ENCODE assay signal across 11 cellular contexts in the genomic region with DNA sequence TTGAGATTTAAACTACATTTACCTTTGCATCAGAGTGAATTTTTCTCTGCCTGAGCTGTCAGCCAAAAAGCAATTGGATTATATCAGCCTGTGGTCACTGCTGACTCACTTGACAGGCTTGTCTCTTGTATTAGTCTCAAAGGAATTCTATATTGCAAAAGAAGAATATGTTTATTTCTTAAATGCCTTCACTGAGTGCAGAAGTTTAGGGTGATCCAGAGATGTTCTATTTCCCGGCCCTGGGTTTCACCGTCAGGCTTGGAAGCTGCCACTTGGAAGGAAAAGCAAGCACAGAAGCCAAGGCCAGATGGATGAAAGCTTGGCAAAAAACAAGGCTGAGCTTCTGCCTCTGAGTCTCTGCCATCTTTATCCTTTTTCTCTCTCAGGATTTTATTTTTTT.
DNase-seq lines count a peak whose midpoint lies in the region; ATAC-seq, FAIRE-seq and TF ChIP-seq lines count a peak whose summit lies in the region.
"Had no signal": no experiment of that assay in that cellular context is flagged by ENCODE, and none has a peak within 500 bp of the region (broad histone marks: within the 10 kb centered on the region; RNA-seq: fewer than 3 reads in every experiment).

No MANE protein-coding gene starts in this region.

- TF ChIP-seq EP300 in HepG2 (IDR thresholded peaks at IDR 0.05; ENCODE audit: low read depth in 2 of 2, low read length in 2 of 2) (no peak), HepG2 (CRISPR knock-in tag; IDR thresholded peaks at IDR 0.05; ENCODE audit: borderline replicate concordance) (no peak)

- H3K9ac ChIP-seq in liver (ENCODE audit: low read depth in 1 of 2, low read length in 2 of 2) (no peak overlapping the region), HepG2 (ENCODE audit: insufficient read depth, low read depth, low read length) (no peak overlapping the region), mesendoderm (ENCODE audit: low read length) (no peak overlapping the region)

- H3K4me1 ChIP-seq in liver (ENCODE audit: control insufficient read depth in 4 of 4, insufficient read depth in 4 of 4, low read length in 3 of 4) (peaks cover 4 to 44% (median 35%) of the 10 kb centered on the region in 4 donors), HepG2 (ENCODE audit: insufficient read depth, low read length) (peaks cover 16% of the 10 kb centered on the region), mesendoderm (ENCODE audit: control insufficient read depth, low read depth, low read length) (no peaks in the 10 kb centered on the region)

- peaks cover 30% of the 10 kb centered on the region for H3K4me1 Mint-ChIP-seq in chondrocyte (ENCODE audit: low read depth)
- H3K4me1 Mint-ChIP-seq: neural crest cell had no signal

- H3K18ac ChIP-seq in mesendoderm (ENCODE audit: low read length): no peak overlapping the region

- peaks cover 19% of the 10 kb centered on the region for H3K36me3 Mint-ChIP-seq in chondrocyte (ENCODE audit: low read depth)

- H2BK15ac ChIP-seq in mesendoderm (replicated peaks; ENCODE audit: low read depth): no peak overlapping the region

- ATAC-seq in HepG2: no peak

- H3K9me3 Mint-ChIP-seq in chondrocyte (ENCODE audit: low read depth): no peaks in the 10 kb centered on the region
- H3K9me3 Mint-ChIP-seq: activated T-cell treated with anti-CD3 and anti-CD28 coated beads, Interleukin-2, amount 50 U/mL, for 24 hours; neural crest cell had no signal

- H3K4me3 Mint-ChIP-seq in chondrocyte (ENCODE audit: unreplicated experiment): no peak overlapping the region
- H3K4me3 Mint-ChIP-seq: activated T-cell treated with anti-CD3 and anti-CD28 coated beads, Interleukin-2, amount 50 U/mL, for 24 hours; neural crest cell had no signal

- DNase-seq in HepG2 (ENCODE audit: low spot score): no peak
- DNase-seq in chondrocyte (ENCODE audit: low spot score): no peak
- DNase-seq in mesendoderm: peak; percentile 3
- DNase-seq in NCI-H345 treated with DMSO at 0.1 percent for 48 hours (lab: John Stamatoyannopoulos, UW; ENCODE audit: unreplicated experiment): no peak
- no peak for DNase-seq in NCI-H526 (lab: John Stamatoyannopoulos, UW)
- no peak for DNase-seq in activated CD4-positive, alpha-beta T cell treated with anti-CD3 and anti-CD28 coated beads for 4 hours
- DNase-seq in NCI-H1092 (lab: John Stamatoyannopoulos, UW): no peak
- DNase-seq: activated T-cell treated with anti-CD3 and anti-CD28 coated beads, Interleukin-2, amount 50 U/mL, for 24 hours; NCI-H526 treated with DMSO at 0.1 percent for 48 hours had no signal

- no TSS peak for BruUV-seq in HepG2 (replicated peaks; lab: Mats Ljungman, UMichigan)

- no peak overlapping the region for H3K4me2 ChIP-seq in HepG2 (ENCODE audit: low read depth, low read length)
- H3K4me2 ChIP-seq in mesendoderm (ENCODE audit: low read length): no peak overlapping the region

- H3K56ac ChIP-seq in mesendoderm (ENCODE audit: low read length): no peak overlapping the region

- H3K27ac Mint-ChIP-seq in chondrocyte (ENCODE audit: unreplicated experiment): peak overlapping the region; percentile 83

- TF ChIP-seq RAD21 in liver (IDR thresholded peaks at IDR 0.05) (no peak), HepG2 (CRISPR knock-in tag; IDR thresholded peaks at IDR 0.05) (no peak)

- no peaks in the 10 kb centered on the region for H3K79me1 ChIP-seq in mesendoderm (ENCODE audit: low read length)

- H3K27ac ChIP-seq in liver (ENCODE audit: low read depth in 1 of 2, low read length in 2 of 2): peak overlapping the region; percentile 16 to 83
- no peak overlapping the region for H3K27ac ChIP-seq in HepG2 (ENCODE audit: extremely low read length, insufficient read depth, low read length)
- H3K27ac ChIP-seq in mesendoderm (ENCODE audit: low read depth, low read length): no peak overlapping the region

- no peak overlapping the region for H4K8ac ChIP-seq in mesendoderm (ENCODE audit: low read depth, low read length)

- no peaks in the 10 kb centered on the region for H3K79me2 ChIP-seq in HepG2 (ENCODE audit: insufficient read depth, low read length)
- H3K79me2 ChIP-seq in mesendoderm (ENCODE audit: control insufficient read depth, insufficient read depth, low read length): no peaks in the 10 kb centered on the region

- H2AK5ac ChIP-seq in mesendoderm (ENCODE audit: low read length): no peak overlapping the region

- TF ChIP-seq CTCF in liver (IDR thresholded peaks at IDR 0.05; ENCODE audit: low read depth, low read length, missing input control): no peak
- TF ChIP-seq CTCF in HepG2 (CRISPR knock-in tag; IDR thresholded peaks at IDR 0.05): no peak
- no peak for TF ChIP-seq CTCF in chondrocyte (IDR thresholded peaks at IDR 0.05)

- POLR2A ChIA-PET in HepG2 (lab: Yijun Ruan, JAX): no interaction called here

- peaks cover 2 to 3% (median 2%) of the 10 kb centered on the region in 4 donors for H3K36me3 ChIP-seq in liver (ENCODE audit: control insufficient read depth in 4 of 4, insufficient read depth in 3 of 4, low read depth in 1 of 4, low read length in 3 of 4)
- peaks cover 0 to 14% of the 10 kb centered on the region in 2 experiments; a peak in 2 of 5 replicates for H3K36me3 ChIP-seq in HepG2 (replicated peaks in 1 of 2; ENCODE audit: control insufficient read depth in 1 of 2, insufficient read depth in 2 of 2, low read length in 2 of 2)
- no peaks in the 10 kb centered on the region for H3K36me3 ChIP-seq in mesendoderm (ENCODE audit: control insufficient read depth, insufficient read depth, low read length)

- intact Hi-C loops in HepG2 (cut with micrococcal nuclease; ENCODE audit: unreplicated experiment): no loop called here

- H3K27me3 ChIP-seq in liver (ENCODE audit: control insufficient read depth in 4 of 4, insufficient read depth in 4 of 4, low read length in 3 of 4) (no peaks in the 10 kb centered on the region), HepG2 (ENCODE audit: control insufficient read depth in 1 of 2, insufficient read depth in 2 of 2, low read length in 2 of 2) (no peaks in the 10 kb centered on the region), mesendoderm (ENCODE audit: insufficient read depth, low read length, poor library complexity) (no peaks in the 10 kb centered on the region)

- H3K9me3 ChIP-seq in liver (ENCODE audit: control insufficient read depth in 4 of 4, low read length in 3 of 4) (no peaks in the 10 kb centered on the region), HepG2 (ENCODE audit: low read length) (no peaks in the 10 kb centered on the region)

- H3K4me3 ChIP-seq in liver (ENCODE audit: low read depth in 1 of 3, low read length in 3 of 3): no peak overlapping the region
- no peak overlapping the region for H3K4me3 ChIP-seq in HepG2 (replicated peaks in 1 of 3; ENCODE audit: insufficient read depth in 1 of 3, low read depth in 2 of 3, low read length in 3 of 3)
- no peak overlapping the region for H3K4me3 ChIP-seq in mesendoderm (ENCODE audit: low read length)

- FAIRE-seq in HepG2 (lab: Jason Lieb, UNC): no peak

- H2BK120ac ChIP-seq in mesendoderm (ENCODE audit: low read depth, low read length): no peak overlapping the region

- H4K20me1 ChIP-seq in HepG2 (ENCODE audit: insufficient read depth, low read length): no peaks in the 10 kb centered on the region

- no peaks in the 10 kb centered on the region for H3K27me3 Mint-ChIP-seq in chondrocyte (ENCODE audit: low read depth)
- H3K27me3 Mint-ChIP-seq: activated T-cell treated with anti-CD3 and anti-CD28 coated beads, Interleukin-2, amount 50 U/mL, for 24 hours had no signal

- in situ Hi-C loops in HepG2 (cut with HindIII; ENCODE audit: extremely low pct_ligation_motif_present, low pct_unique_long_range_greater_than_20kb): no loop called here

- no peak for TF ChIP-seq POLR2A in HepG2 (IDR thresholded peaks at IDR 0.05; ENCODE audit: insufficient read depth in 1 of 2, low read depth in 2 of 2, low read length in 2 of 2)

- CTCF ChIA-PET in HepG2 (lab: Yijun Ruan, JAX; ENCODE audit: low intra/inter-chr PET ratio, low total read pairs): no interaction called here

- no peak overlapping the region for H2BK5ac ChIP-seq in mesendoderm (ENCODE audit: low read length)

- no peak overlapping the region for H3K23ac ChIP-seq in mesendoderm (ENCODE audit: low read length)

- H2AFZ ChIP-seq in HepG2 (ENCODE audit: low read length): no peak overlapping the region

- H4K5ac ChIP-seq in mesendoderm (ENCODE audit: low read length): no peak overlapping the region

- no peak overlapping the region for H3K4ac ChIP-seq in mesendoderm (ENCODE audit: low read depth, low read length)

- WGBS in liver: 33% methylated on average over 2 of the region's 2 CpGs
- WGBS in HepG2 (ENCODE audit: low lambda C conversion rate): 94% methylated on average over 2 of the region's 2 CpGs
- WGBS in mesendoderm (ENCODE audit: extremely low coverage, insufficient coverage, low lambda C conversion rate): no CpG with 5 or more reads among the region's 2 CpGs

TF ChIP-seq in liver, 16 proteins besides CTCF, POLR2A, EP300 and RAD21:
- no peak for TF ChIP-seq NR2F2 (IDR thresholded peaks at IDR 0.05)
- TF ChIP-seq, protein P1, sequence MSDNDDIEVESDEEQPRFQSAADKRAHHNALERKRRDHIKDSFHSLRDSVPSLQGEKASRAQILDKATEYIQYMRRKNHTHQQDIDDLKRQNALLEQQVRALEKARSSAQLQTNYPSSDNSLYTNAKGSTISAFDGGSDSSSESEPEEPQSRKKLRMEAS (IDR thresholded peaks at IDR 0.05): no peak

TF ChIP-seq in HepG2, 621 proteins besides CTCF, POLR2A, EP300 and RAD21 (continues in another document):
- TF ChIP-seq JUN (CRISPR knock-in tag; IDR thresholded peaks at IDR 0.05): no peak
- no peak for TF ChIP-seq ZSCAN9 (CRISPR knock-in tag; IDR thresholded peaks at IDR 0.05; ENCODE audit: borderline replicate concordance)
- TF ChIP-seq ZNF282 (IDR thresholded peaks at IDR 0.05; ENCODE audit: partially characterized antibody): no peak
- no peak for TF ChIP-seq ZNF782 (CRISPR knock-in tag; IDR thresholded peaks at IDR 0.05; ENCODE audit: borderline replicate concordance)
- no peak for TF ChIP-seq ZEB1 (IDR thresholded peaks at IDR 0.05; ENCODE audit: insufficient replicate concordance, low read depth)
- TF ChIP-seq, protein P2, sequence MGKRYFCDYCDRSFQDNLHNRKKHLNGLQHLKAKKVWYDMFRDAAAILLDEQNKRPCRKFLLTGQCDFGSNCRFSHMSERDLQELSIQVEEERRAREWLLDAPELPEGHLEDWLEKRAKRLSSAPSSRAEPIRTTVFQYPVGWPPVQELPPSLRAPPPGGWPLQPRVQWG (CRISPR knock-in tag; IDR thresholded peaks at IDR 0.05; ENCODE audit: borderline replicate concordance, low read depth): no peak

Comparison
In these comparisons a context has a peak if more than half of its experiments do, and no peak if none do; other contexts are left out.
1. H3K27ac ChIP-seq: peak in liver (2 of 2); none in HepG2 (single experiment) and mesendoderm (single experiment).